8 cellular contexts compared by ENCODE assay signal in genomic region chr14:49972199-49972671, GRCh38.
DNase-seq lines count a peak whose midpoint lies in the region; ATAC-seq, FAIRE-seq and TF ChIP-seq lines count a peak whose summit lies in the region.

No MANE protein-coding gene starts in this region.

- H3K27ac ChIP-seq in kidney (ENCODE audit: low read depth in 2 of 2, low read length in 2 of 2), result peak overlapping the region; percentile 19 to 66
- H3K27ac ChIP-seq in thyroid gland, result peak overlapping the region in 2 of 3 donors; percentile 13 to 68

- H3K9ac ChIP-seq in kidney (ENCODE audit: low read length in 2 of 2), result peak overlapping the region in 1 of 2 donors; percentile 39

- H3K27me3 ChIP-seq in thyroid gland, result no peaks in the 10 kb centered on the region

- H3K36me3 ChIP-seq in kidney (ENCODE audit: control insufficient read depth in 1 of 2, insufficient read depth in 2 of 2, low read length in 2 of 2) (no peaks in the 10 kb centered on the region), thyroid gland (no peaks in the 10 kb centered on the region)

- DNase-seq in DMS79 treated with DMSO at 0.1 percent for 48 hours (lab: John Stamatoyannopoulos, UW) (peak; percentile 95), NCI-H1092 treated with DMSO at 0.1 percent for 48 hours (lab: John Stamatoyannopoulos, UW) (peak; percentile 79), kidney (no peak), thyroid gland (peak; percentile 19 to 20), T-helper 9 cell (no peak), posterior vena cava (ENCODE audit: low spot score) (no peak)
- no peak for DNase-seq in activated T-helper 2 cell treated with anti-CD3 and anti-CD28 coated beads, Interferon-gamma antibody, Interleukin-2, Interleukin-4, amounts not matched to agents 10 μg/mL and 5 μg/mL and 100 μg/mL, durations not matched to agents 14 hours and 24 hours and 36 hours (ENCODE audit: low spot score)

- H3K4me3 Mint-ChIP-seq in activated T-helper 2 cell treated with anti-CD3 and anti-CD28 coated beads, Interferon-gamma antibody, Interleukin-2, Interleukin-4, amounts not matched to agents 10 μg/mL and 5 μg/mL and 100 μg/mL, durations not matched to agents 14 hours and 24 hours and 36 hours (ENCODE audit: low read depth), result peak overlapping the region; percentile 77

- intact Hi-C loops in activated T-helper 2 cell treated with anti-CD3 and anti-CD28 coated beads, Interferon-gamma antibody, Interleukin-2, Interleukin-4, amounts not matched to agents 10 μg/mL and 5 μg/mL and 100 μg/mL, durations not matched to agents 14 hours and 24 hours and 36 hours (cut with micrococcal nuclease), result no loop called here
- intact Hi-C loops in kidney (cut with DNase I), result no loop called here
- intact Hi-C loops in thyroid gland (cut with DNase I), result no loop called here
- intact Hi-C loops in posterior vena cava (cut with DNase I), result no loop called here

- no peaks in the 10 kb centered on the region for H3K9me3 Mint-ChIP-seq in activated T-helper 2 cell treated with anti-CD3 and anti-CD28 coated beads, Interferon-gamma antibody, Interleukin-2, Interleukin-4, amounts not matched to agents 10 μg/mL and 5 μg/mL and 100 μg/mL, durations not matched to agents 14 hours and 24 hours and 36 hours

- no peak for TF ChIP-seq POLR2A in thyroid gland (IDR thresholded peaks at IDR 0.05)

- peak overlapping the region in 1 of 2 donors; percentile 15 for H3K4me3 ChIP-seq in kidney (ENCODE audit: low read length in 2 of 2)
- H3K4me3 ChIP-seq in thyroid gland (replicated peaks in 1 of 3), result no peak overlapping the region

- 17 to 22% methylated on average over 5 of the region's 5 CpGs for WGBS in thyroid gland, 2 donors

- H3K9me3 ChIP-seq in kidney (ENCODE audit: control insufficient read depth in 1 of 2, low read length in 2 of 2), result no peaks in the 10 kb centered on the region
- H3K9me3 ChIP-seq in thyroid gland, result no peaks in the 10 kb centered on the region

- H3K4me1 Mint-ChIP-seq in activated T-helper 2 cell treated with anti-CD3 and anti-CD28 coated beads, Interferon-gamma antibody, Interleukin-2, Interleukin-4, amounts not matched to agents 10 μg/mL and 5 μg/mL and 100 μg/mL, durations not matched to agents 14 hours and 24 hours and 36 hours (ENCODE audit: low read depth), result peaks cover 51% of the 10 kb centered on the region

- no peak for FAIRE-seq in kidney (lab: Jason Lieb, UNC)

- peaks cover 3% of the 10 kb centered on the region for H3K36me3 Mint-ChIP-seq in activated T-helper 2 cell treated with anti-CD3 and anti-CD28 coated beads, Interferon-gamma antibody, Interleukin-2, Interleukin-4, amounts not matched to agents 10 μg/mL and 5 μg/mL and 100 μg/mL, durations not matched to agents 14 hours and 24 hours and 36 hours (ENCODE audit: low read depth)

- TF ChIP-seq CTCF in kidney (IDR thresholded peaks at IDR 0.05; ENCODE audit: borderline replicate concordance, extremely low read depth, insufficient read depth), result no peak
- no peak for TF ChIP-seq CTCF in thyroid gland (IDR thresholded peaks at IDR 0.05)

- ATAC-seq in GM19467 (IDR thresholded peaks at IDR 0.05; ENCODE audit: unreplicated experiment), result no peak

- H3K4me1 ChIP-seq in kidney (ENCODE audit: control insufficient read depth in 1 of 2, insufficient read depth in 1 of 2, low read depth in 1 of 2, low read length in 2 of 2) (peaks cover 35 to 41% of the 10 kb centered on the region in 2 donors), thyroid gland (peaks cover 33 to 43% of the 10 kb centered on the region in 2 donors)

- H3K27me3 Mint-ChIP-seq in activated T-helper 2 cell treated with anti-CD3 and anti-CD28 coated beads, Interferon-gamma antibody, Interleukin-2, Interleukin-4, amounts not matched to agents 10 μg/mL and 5 μg/mL and 100 μg/mL, durations not matched to agents 14 hours and 24 hours and 36 hours (ENCODE audit: low read depth), result no peaks in the 10 kb centered on the region

- H3K27ac Mint-ChIP-seq in activated T-helper 2 cell treated with anti-CD3 and anti-CD28 coated beads, Interferon-gamma antibody, Interleukin-2, Interleukin-4, amounts not matched to agents 10 μg/mL and 5 μg/mL and 100 μg/mL, durations not matched to agents 14 hours and 24 hours and 36 hours, result peak overlapping the region; percentile 99

Comparison
In these comparisons a context has a peak if more than half of its experiments do, and no peak if none do; other contexts are left out.
1. DNase-seq: peak in DMS79 treated with DMSO at 0.1 percent for 48 hours (single experiment), NCI-H1092 treated with DMSO at 0.1 percent for 48 hours (single experiment) and thyroid gland (2 of 2); none in activated T-helper 2 cell treated with anti-CD3 and anti-CD28 coated beads, Interferon-gamma antibody, Interleukin-2, Interleukin-4, amounts not matched to agents 10 μg/mL and 5 μg/mL and 100 μg/mL, durations not matched to agents 14 hours and 24 hours and 36 hours (single experiment), kidney (single experiment), T-helper 9 cell (single experiment) and posterior vena cava (single experiment).